ENCODE assay signal across 9 cellular contexts in the genomic region with DNA sequence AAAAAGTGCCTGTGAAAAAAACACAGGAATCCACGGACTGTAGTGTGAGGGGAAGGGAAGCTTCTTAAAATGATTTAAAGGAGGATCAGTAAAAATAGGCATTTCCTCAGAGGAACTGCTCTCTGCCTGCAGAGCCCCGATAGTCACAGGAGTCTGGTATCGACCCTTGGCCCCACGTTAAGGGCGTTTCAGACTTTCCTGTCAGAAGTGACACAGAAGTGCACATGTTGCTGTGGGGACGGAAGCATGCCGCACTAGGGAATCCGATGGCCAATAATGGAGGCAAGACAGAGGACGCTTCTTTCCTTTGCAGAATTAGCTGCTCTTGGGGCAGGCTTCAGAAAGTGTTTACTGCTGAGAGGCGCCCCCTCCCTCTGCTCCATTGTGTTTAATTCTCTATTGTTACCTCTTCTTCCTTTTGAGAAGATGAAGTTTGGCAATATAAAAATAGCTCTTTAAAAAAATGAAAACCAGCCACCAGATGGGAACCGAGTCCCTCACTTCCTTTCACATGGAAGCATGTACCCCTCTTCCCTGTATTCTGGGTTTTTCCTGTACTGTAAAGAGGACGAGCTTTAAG.
DNase-seq lines count a peak whose midpoint lies in the region; ATAC-seq, FAIRE-seq and TF ChIP-seq lines count a peak whose summit lies in the region.
"Had no signal": no experiment of that assay in that cellular context is flagged by ENCODE, and none has a peak within 500 bp of the region (broad histone marks: within the 10 kb centered on the region; RNA-seq: fewer than 3 reads in every experiment).

No MANE protein-coding gene starts in this region.

- no peak for TF ChIP-seq CTCF in kidney (IDR thresholded peaks at IDR 0.05; ENCODE audit: borderline replicate concordance, extremely low read depth, insufficient read depth)

- peak overlapping the region; percentile 46 to 78 for H3K27ac ChIP-seq in kidney (ENCODE audit: low read depth in 2 of 2, low read length in 2 of 2)

- no peaks in the 10 kb centered on the region for H3K27me3 Mint-ChIP-seq in activated CD4-positive, alpha-beta memory T cell treated with anti-CD3 and anti-CD28 coated beads for 36 hours
- no peaks in the 10 kb centered on the region for H3K27me3 Mint-ChIP-seq in stimulated activated naive B cell treated with anti-CD40 and anti-IgM and Interleukin-4, amounts not matched to agents 10 μg/mL and 1 μg/mL and 100 μg/mL, for 72 hours

- peak; percentile 38 to 49 for ATAC-seq in stimulated activated naive B cell treated with anti-CD40 and anti-IgM and Interleukin-4, amounts not matched to agents 10 μg/mL and 1 μg/mL and 100 μg/mL, for 72 hours (replicated peaks)
- no peak for ATAC-seq in GM21723 (IDR thresholded peaks at IDR 0.05; ENCODE audit: unreplicated experiment)

- intact Hi-C loops in activated CD4-positive, alpha-beta memory T cell treated with anti-CD3 and anti-CD28 coated beads for 36 hours (cut with micrococcal nuclease), result no loop called here
- intact Hi-C loops in kidney (cut with DNase I), result no loop called here

- peaks cover 81% of the 10 kb centered on the region for H3K4me1 Mint-ChIP-seq in activated CD4-positive, alpha-beta memory T cell treated with anti-CD3 and anti-CD28 coated beads for 36 hours (ENCODE audit: low read depth)
- peaks cover 62 to 88% of the 10 kb centered on the region in 2 donors for H3K4me1 Mint-ChIP-seq in stimulated activated naive B cell treated with anti-CD40 and anti-IgM and Interleukin-4, amounts not matched to agents 10 μg/mL and 1 μg/mL and 100 μg/mL, for 72 hours

- peak overlapping the region; percentile 20 for H3K27ac Mint-ChIP-seq in activated CD4-positive, alpha-beta memory T cell treated with anti-CD3 and anti-CD28 coated beads for 36 hours
- H3K27ac Mint-ChIP-seq in stimulated activated naive B cell treated with anti-CD40 and anti-IgM and Interleukin-4, amounts not matched to agents 10 μg/mL and 1 μg/mL and 100 μg/mL, for 72 hours, result peak overlapping the region; percentile 82

- no peak for FAIRE-seq in kidney (lab: Jason Lieb, UNC)
- FAIRE-seq: A204.1 had no signal

- H3K9me3 Mint-ChIP-seq in activated CD4-positive, alpha-beta memory T cell treated with anti-CD3 and anti-CD28 coated beads for 36 hours, result no peaks in the 10 kb centered on the region
- peaks cover 1 to 4% of the 10 kb centered on the region in 2 donors for H3K9me3 Mint-ChIP-seq in stimulated activated naive B cell treated with anti-CD40 and anti-IgM and Interleukin-4, amounts not matched to agents 10 μg/mL and 1 μg/mL and 100 μg/mL, for 72 hours

- DNase-seq in activated CD4-positive, alpha-beta T cell treated with anti-CD3 and anti-CD28 coated beads for 48 hours, result peak; percentile 46
- DNase-seq in activated CD4-positive, alpha-beta T cell treated with anti-CD3 and anti-CD28 coated beads for 4 hours, result no peak
- no peak for DNase-seq in activated CD4-positive, alpha-beta memory T cell treated with anti-CD3 and anti-CD28 coated beads for 36 hours
- DNase-seq in kidney, result no peak
- DNase-seq in stimulated activated naive B cell treated with anti-CD40 and anti-IgM and Interleukin-4, amounts not matched to agents 10 μg/mL and 1 μg/mL and 100 μg/mL, for 72 hours, result no peak
- DNase-seq in NCI-H2107 (lab: John Stamatoyannopoulos, UW), result no peak
- DNase-seq in stimulated activated CD8-positive, alpha-beta memory T cell treated with anti-CD3 and anti-CD28 coated beads, Interleukin-4, amount 100 ng/mL, for 48 hours, result no peak

- POLR2A ChIA-PET in activated CD4-positive, alpha-beta memory T cell treated with anti-CD3 and anti-CD28 coated beads for 36 hours (lab: Charles Lee), result interaction anchor here (0.6 to 3.4 kb wide), 4 partner anchors 16 to 1706 kb away, joined by 3 to 17 read pairs (median 4); no protein-coding TSS in a partner anchor

- H3K9me3 ChIP-seq in kidney (ENCODE audit: control insufficient read depth in 1 of 2, low read length in 2 of 2), result no peaks in the 10 kb centered on the region

- no peaks in the 10 kb centered on the region for H3K36me3 ChIP-seq in kidney (ENCODE audit: control insufficient read depth in 1 of 2, insufficient read depth in 2 of 2, low read length in 2 of 2)

- CTCF ChIA-PET in activated CD4-positive, alpha-beta memory T cell treated with anti-CD3 and anti-CD28 coated beads for 36 hours (lab: Charles Lee), result interaction anchor here (0.8 to 1.1 kb wide), 2 partner anchors 45 to 88 kb away, joined by 3 read pairs; no protein-coding TSS in a partner anchor

- H3K4me3 ChIP-seq in kidney (ENCODE audit: low read length in 2 of 2), result no peak overlapping the region

- H3K36me3 Mint-ChIP-seq in activated CD4-positive, alpha-beta memory T cell treated with anti-CD3 and anti-CD28 coated beads for 36 hours, result peaks cover 6% of the 10 kb centered on the region
- H3K36me3 Mint-ChIP-seq in stimulated activated naive B cell treated with anti-CD40 and anti-IgM and Interleukin-4, amounts not matched to agents 10 μg/mL and 1 μg/mL and 100 μg/mL, for 72 hours, result peaks cover 29 to 34% of the 10 kb centered on the region in 2 donors

- peaks cover 58 to 73% of the 10 kb centered on the region in 2 donors for H3K4me1 ChIP-seq in kidney (ENCODE audit: control insufficient read depth in 1 of 2, insufficient read depth in 1 of 2, low read depth in 1 of 2, low read length in 2 of 2)

- no peak overlapping the region for H3K4me3 Mint-ChIP-seq in activated CD4-positive, alpha-beta memory T cell treated with anti-CD3 and anti-CD28 coated beads for 36 hours
- H3K4me3 Mint-ChIP-seq in stimulated activated naive B cell treated with anti-CD40 and anti-IgM and Interleukin-4, amounts not matched to agents 10 μg/mL and 1 μg/mL and 100 μg/mL, for 72 hours, result peak overlapping the region; percentile 66 to 73

- peak overlapping the region; percentile 3 to 17 for H3K9ac ChIP-seq in kidney (ENCODE audit: low read length in 2 of 2)
